ENCODE assay signal across 10 cellular contexts in the genomic region with DNA sequence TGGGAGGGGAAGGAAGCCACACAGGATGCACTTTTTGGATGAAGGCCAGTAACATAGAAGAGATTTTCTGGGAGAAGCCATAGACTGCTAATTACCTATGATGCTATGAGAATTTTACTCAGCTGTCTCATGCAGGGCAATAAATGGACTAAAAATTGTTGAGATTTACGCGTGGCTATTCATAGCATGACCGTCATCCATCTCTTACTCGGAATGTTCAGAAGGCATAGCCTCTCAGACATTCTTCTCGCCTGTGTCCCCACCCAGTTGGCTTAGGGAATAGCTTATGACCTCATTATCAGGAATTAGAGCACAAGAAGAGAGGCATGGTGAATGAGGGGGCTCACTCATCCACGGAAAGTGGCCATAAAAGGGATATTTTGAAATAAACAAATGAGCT.
"Had no signal": no experiment of that assay in that cellular context is flagged by ENCODE, and none has a peak within 500 bp of the region (broad histone marks: within the 10 kb centered on the region; RNA-seq: fewer than 3 reads in every experiment).

No MANE protein-coding gene starts in this region.

- H3K27ac ChIP-seq: adrenal gland, epithelial cell of prostate, parathyroid adenoma had no signal

- H3K9me3 ChIP-seq: adrenal gland had no signal

- H3K79me2 ChIP-seq: parathyroid adenoma had no signal

- H3K4me1 ChIP-seq: adrenal gland, parathyroid adenoma had no signal

- H2AFZ ChIP-seq: parathyroid adenoma had no signal

- DNase-seq: activated naive CD4-positive, alpha-beta T cell treated with anti-CD3 and anti-CD28 coated beads, Interleukin-2, amount 10 ng/mL, durations not matched to agents 7 days and 5 days; adrenal gland; effector memory CD4-positive, alpha-beta T cell; hippocampal formation; left ventricle myocardium superior; mesenchymal stem cell; retina; small intestine had no signal

- H3K4me3 ChIP-seq: adrenal gland had no signal

- H3K9ac ChIP-seq: parathyroid adenoma had no signal

- H3K36me3 ChIP-seq: adrenal gland had no signal

- H3K27me3 ChIP-seq: adrenal gland had no signal
